In genomic region chr7:88302486-88302885, GRCh38 we compare ENCODE assay signal across 31 cellular contexts. TPM values are rescaled to one million over a fixed set of nuclear protein-coding genes. Genes with fewer than 3 reads are reported as not detected.
"Had no signal": no experiment of that assay in that cellular context is flagged by ENCODE, and none has a peak within 500 bp of the region (broad histone marks: within the 10 kb centered on the region; RNA-seq: fewer than 3 reads in every experiment).

No MANE protein-coding gene starts in this region.

- H3K27me3 ChIP-seq: adrenal gland, gastrocnemius medialis, stomach, tibial nerve had no signal

- H3K4me3 ChIP-seq: adrenal gland, cardiac muscle cell, coronary artery, dorsolateral prefrontal cortex, lower lobe of right lung, stomach, tibial nerve had no signal

- H3K4me1 ChIP-seq: gastrocnemius medialis had no signal

- H3K4me3 Mint-ChIP-seq: activated naive CD4-positive, alpha-beta T cell treated with anti-CD3 and anti-CD28 coated beads for 36 hours; activated naive CD8-positive, alpha-beta T cell treated with anti-CD3 and anti-CD28 coated beads for 36 hours; activated T-helper 1 cell treated with anti-CD3 and anti-CD28 coated beads, Interleukin-12 subunit alpha, Interleukin-12 subunit beta, Interleukin-2, Interleukin-4 antibody, amounts not matched to agents 30 ng/mL and 10 ng/mL and 1 ng/mL, durations not matched to agents 14 hours and 24 hours and 36 hours; brain; natural killer cell; stimulated activated naive B cell treated with anti-CD40 and anti-IgM and Interleukin-4, amounts not matched to agents 10 μg/mL and 1 μg/mL and 100 μg/mL, for 72 hours had no signal

- H3K9me3 Mint-ChIP-seq: activated naive CD4-positive, alpha-beta T cell treated with anti-CD3 and anti-CD28 coated beads for 36 hours; activated naive CD8-positive, alpha-beta T cell treated with anti-CD3 and anti-CD28 coated beads for 36 hours; activated T-helper 1 cell treated with anti-CD3 and anti-CD28 coated beads, Interleukin-12 subunit alpha, Interleukin-12 subunit beta, Interleukin-2, Interleukin-4 antibody, amounts not matched to agents 30 ng/mL and 10 ng/mL and 1 ng/mL, durations not matched to agents 14 hours and 24 hours and 36 hours; brain; natural killer cell; stimulated activated naive B cell treated with anti-CD40 and anti-IgM and Interleukin-4, amounts not matched to agents 10 μg/mL and 1 μg/mL and 100 μg/mL, for 72 hours had no signal

- H3K36me3 Mint-ChIP-seq: activated naive CD8-positive, alpha-beta T cell treated with anti-CD3 and anti-CD28 coated beads for 36 hours; brain; natural killer cell; stimulated activated naive B cell treated with anti-CD40 and anti-IgM and Interleukin-4, amounts not matched to agents 10 μg/mL and 1 μg/mL and 100 μg/mL, for 72 hours had no signal

- H3K27ac Mint-ChIP-seq: activated naive CD4-positive, alpha-beta T cell treated with anti-CD3 and anti-CD28 coated beads for 36 hours; activated naive CD8-positive, alpha-beta T cell treated with anti-CD3 and anti-CD28 coated beads for 36 hours; activated T-helper 1 cell treated with anti-CD3 and anti-CD28 coated beads, Interleukin-12 subunit alpha, Interleukin-12 subunit beta, Interleukin-2, Interleukin-4 antibody, amounts not matched to agents 30 ng/mL and 10 ng/mL and 1 ng/mL, durations not matched to agents 14 hours and 24 hours and 36 hours; brain; natural killer cell; progenitor cell of endocrine pancreas; stimulated activated naive B cell treated with anti-CD40 and anti-IgM and Interleukin-4, amounts not matched to agents 10 μg/mL and 1 μg/mL and 100 μg/mL, for 72 hours had no signal

- H3K9me3 ChIP-seq: adrenal gland, gastrocnemius medialis, lower lobe of right lung, stomach, tibial nerve had no signal

- H3K27ac ChIP-seq: adrenal gland, cardiac muscle cell, coronary artery, dorsolateral prefrontal cortex, gastrocnemius medialis, lower lobe of right lung, stomach, tibial nerve, WERI-Rb-1 had no signal

- H3K36me3 ChIP-seq: adrenal gland, cardiac muscle cell, gastrocnemius medialis, lower lobe of right lung, stomach, tibial nerve, WERI-Rb-1 had no signal

- DNase-seq: activated CD4-positive, alpha-beta T cell treated with anti-CD3 and anti-CD28 coated beads for 48 hours; activated CD4-positive, alpha-beta T cell treated with anti-CD3 and anti-CD28 coated beads, Interleukin-2, amount 50 U/mL, for 48 hours; activated CD8-positive, alpha-beta memory T cell treated with anti-CD3 and anti-CD28 coated beads, Interleukin-2, amount 50 U/mL, for 4 hours; activated effector memory CD4-positive, alpha-beta T cell treated with anti-CD3 and anti-CD28 coated beads, Interleukin-2, amount 50 U/mL, for 16 hours; activated naive CD4-positive, alpha-beta T cell treated with anti-CD3 and anti-CD28 coated beads for 36 hours; activated naive CD8-positive, alpha-beta T cell treated with anti-CD3 and anti-CD28 coated beads for 36 hours; activated T-cell treated with anti-CD3 and anti-CD28 coated beads, Interleukin-2, amount 50 U/mL, for 1 hour; aorta; dorsolateral prefrontal cortex; effector memory CD4-positive, alpha-beta T cell; gastrocnemius medialis; hippocampal formation; left colon; lower lobe of right lung; mesendoderm; natural killer cell; stimulated activated CD4-positive, alpha-beta T cell treated with anti-CD3 and anti-CD28 coated beads, Interleukin-15, amount 100 ng/mL, for 24 hours; stimulated activated CD4-positive, alpha-beta T cell treated with anti-CD3 and anti-CD28 coated beads, Interleukin-2, amount 100 ng/mL, for 24 hours; stimulated activated naive B cell treated with anti-CD40 and anti-IgM and Interleukin-4, amounts not matched to agents 10 μg/mL and 1 μg/mL and 100 μg/mL, for 72 hours; stomach; T-helper 9 cell; WERI-Rb-1 had no signal

RNA-seq across cellular contexts. Expression of gene STEAP4, which starts 4.2 kb away (rescaled TPM):
- total RNA-seq: activated CD8-positive, alpha-beta memory T cell treated with anti-CD3 and anti-CD28 coated beads for 36 hours; activated naive CD4-positive, alpha-beta T cell treated with anti-CD3 and anti-CD28 coated beads for 36 hours; activated naive CD8-positive, alpha-beta T cell treated with anti-CD3 and anti-CD28 coated beads for 36 hours; cardiac muscle cell; progenitor cell of endocrine pancreas; T-helper 1 cell treated with Interleukin-12 subunit alpha and Interleukin-12 subunit beta and Interleukin-4 antibody, amounts not matched to agents 30 ng/mL and 1 ng/mL, for 36 hours had no signal
- polyA plus RNA-seq: cardiac muscle cell had no signal
